ENCODE assay signal across 1 cellular context in genomic region chr12:53481458-53481857, GRCh38.
TF ChIP-seq lines count a peak whose summit lies in the region.

No MANE protein-coding gene starts in this region.

TF ChIP-seq in H1, 55 proteins besides CTCF, POLR2A, EP300 and RAD21:
- TF ChIP-seq SP4 (IDR thresholded peaks at IDR 0.05; ENCODE audit: low read length) (0 out of 2 replicates have a peak, but pooled peaks have one; percentile 16), POLR2AphosphoS5 (IDR thresholded peaks at IDR 0.05; ENCODE audit: low read depth, low read length) (0 out of 2 replicates have a peak, but pooled peaks have one; percentile 20)
